Comparison of ENCODE assay signal across 20 cellular contexts in the genomic region with DNA sequence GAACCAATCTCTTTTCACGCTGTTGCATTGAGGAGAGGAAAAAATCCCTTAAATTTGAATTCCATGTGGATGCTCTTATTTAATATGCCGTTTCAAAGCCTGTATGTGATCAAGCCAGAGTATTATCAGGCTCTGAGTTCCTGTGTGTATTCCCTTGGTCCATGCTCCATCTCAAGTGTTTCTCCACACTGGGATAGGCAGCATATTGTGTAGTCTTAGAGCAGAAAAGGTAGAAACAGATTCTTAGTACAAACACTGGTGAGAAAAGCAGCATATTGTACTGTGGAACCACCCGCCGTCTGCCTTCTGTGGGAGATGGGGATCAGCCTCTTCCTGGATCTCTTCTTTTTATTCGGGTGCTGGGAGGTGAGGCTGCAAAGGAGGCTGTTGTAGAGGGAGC.
"Had no signal": no experiment of that assay in that cellular context is flagged by ENCODE, and none has a peak within 500 bp of the region (broad histone marks: within the 10 kb centered on the region; RNA-seq: fewer than 3 reads in every experiment).

No MANE protein-coding gene starts in this region.

- H3K4me1 Mint-ChIP-seq: memory B cell, naive B cell had no signal

- H3K36me3 ChIP-seq: heart left ventricle, lower lobe of right lung, neutrophil, right atrium auricular region, suprapubic skin, thyroid gland, upper lobe of left lung, uterus had no signal

- H3K4me3 Mint-ChIP-seq: memory B cell, naive B cell, nephron progenitor cell had no signal

- H3K27ac Mint-ChIP-seq: memory B cell, naive B cell, nephron progenitor cell had no signal

- H3K9me3 Mint-ChIP-seq: memory B cell had no signal

- H3K4me1 ChIP-seq: lower lobe of right lung, upper lobe of left lung had no signal

- DNase-seq: effector CD4-positive, alpha-beta T cell; heart left ventricle; hippocampal formation; kidney glomerular epithelial cell; lower lobe of right lung; midbrain; naive B cell; nephron progenitor cell; posterior cingulate gyrus; stimulated activated CD4-positive, alpha-beta T cell treated with anti-CD3 and anti-CD28 coated beads, Interleukin-2, amount 100 ng/mL, for 48 hours; stimulated activated naive CD4-positive, alpha-beta T cell treated with Interleukin-2 at 50 U/mL for 16 hours; thyroid gland; upper lobe of left lung; uterus had no signal

- H3K9me3 ChIP-seq: neutrophil, right atrium auricular region, suprapubic skin, thyroid gland, upper lobe of left lung, uterus had no signal

- H3K27ac ChIP-seq: coronary artery, lower lobe of right lung, neutrophil, right atrium auricular region, suprapubic skin, thyroid gland, upper lobe of left lung, uterus had no signal

- H3K27me3 Mint-ChIP-seq: memory B cell, naive B cell had no signal

- H3K4me3 ChIP-seq: coronary artery, heart left ventricle, lower lobe of right lung, right atrium auricular region, smooth muscle cell, suprapubic skin, thyroid gland, upper lobe of left lung, uterus had no signal

- H3K27me3 ChIP-seq: heart left ventricle, neutrophil, right atrium auricular region, suprapubic skin, thyroid gland, upper lobe of left lung, uterus had no signal
